Comparison of ENCODE assay signal across 13 cellular contexts in genomic region chr7:38584443-38585210, GRCh38.
DNase-seq lines count a peak whose midpoint lies in the region; ATAC-seq and TF ChIP-seq lines count a peak whose summit lies in the region.
"Had no signal": no experiment of that assay in that cellular context is flagged by ENCODE, and none has a peak within 500 bp of the region (broad histone marks: within the 10 kb centered on the region; RNA-seq: fewer than 3 reads in every experiment).

No MANE protein-coding gene starts in this region.

- DNase-seq in AG08395 (ENCODE audit: low spot score) (peak; percentile 91), HS-5 (ENCODE audit: low read depth) (peak; percentile 92), cardiac fibroblast (ENCODE audit: low read depth in 2 of 2) (peak; percentile 55 to 64), iris pigment epithelial cell (ENCODE audit: low read depth) (peak; percentile 30)
- no peak for DNase-seq in stimulated activated CD4-positive, alpha-beta T cell treated with anti-CD3 and anti-CD28 coated beads, Interleukin-15, amount 100 ng/mL, for 24 hours
- DNase-seq: activated naive CD8-positive, alpha-beta T cell treated with anti-CD3 and anti-CD28 coated beads for 36 hours; Kasumi-1; T-helper 2 cell had no signal

- ATAC-seq in HG03457 (IDR thresholded peaks at IDR 0.05; ENCODE audit: unreplicated experiment) (no peak), HG02571 (IDR thresholded peaks at IDR 0.05; ENCODE audit: unreplicated experiment) (no peak), GM21526 (IDR thresholded peaks at IDR 0.05; ENCODE audit: low FRiP score, unreplicated experiment) (no peak)

- H3K4me3 ChIP-seq in cardiac fibroblast (replicated peaks in 1 of 2; ENCODE audit: low read depth in 2 of 2, low read length in 2 of 2): no peak overlapping the region
- H3K4me3 ChIP-seq: BLaER1 treated with 17β-estradiol and CSF1 and Interleukin-3, amounts not matched to agents 10 nM and 100 nM; tibial nerve had no signal

- no peak for TF ChIP-seq CTCF in cardiac fibroblast (IDR thresholded peaks at IDR 0.05; ENCODE audit: low read depth, low read length)
